In genomic region chr22:19330865-19331418, GRCh38 we compare ENCODE assay signal across 1 cellular context.
TF ChIP-seq lines count a peak whose summit lies in the region.

No MANE protein-coding gene starts in this region.

TF ChIP-seq in endothelial cell of umbilical vein, 7 proteins besides CTCF, POLR2A, EP300 and RAD21:
- no peak for TF ChIP-seq FOS (IDR thresholded peaks at IDR 0.05; ENCODE audit: borderline replicate concordance, insufficient read depth, low read length)
